In the genomic region with DNA sequence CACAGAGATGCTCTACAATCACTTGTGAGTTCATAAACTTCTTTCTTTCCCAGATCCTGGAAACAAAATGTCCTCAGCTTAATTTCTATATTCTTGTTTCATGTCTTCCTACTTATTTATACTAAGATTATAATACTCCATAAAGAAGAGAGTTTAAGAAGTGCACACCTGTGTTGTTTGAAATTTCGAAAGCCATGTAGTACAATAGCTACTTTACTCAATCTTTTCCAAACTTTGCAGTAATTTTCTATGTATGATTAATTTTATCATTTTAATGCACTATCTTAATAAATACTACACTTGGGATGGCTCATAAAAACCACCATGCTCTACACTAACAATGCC, we compare ENCODE assay signal across 8 cellular contexts. TPM values are rescaled to one million over a fixed set of nuclear protein-coding genes. Genes with fewer than 3 reads are reported as not detected.
DNase-seq lines count a peak whose midpoint lies in the region; ATAC-seq and TF ChIP-seq lines count a peak whose summit lies in the region.

No MANE protein-coding gene starts in this region.

- H3K79me1 ChIP-seq in mesenchymal stem cell (replicated peaks; ENCODE audit: low read length, poor library complexity, severe bottlenecking): peaks cover 14% of the 10 kb centered on the region

- no peak overlapping the region for H3K27ac ChIP-seq in 22Rv1
- no peak overlapping the region for H3K27ac ChIP-seq in mesenchymal stem cell (ENCODE audit: low read length, poor library complexity, severe bottlenecking)

- H2BK12ac ChIP-seq in mesenchymal stem cell (ENCODE audit: low read length in 2 of 2): no peak overlapping the region

- no peak overlapping the region for H3K4ac ChIP-seq in mesenchymal stem cell (ENCODE audit: low read depth in 1 of 2, low read length in 2 of 2)

- no peak overlapping the region for H3K4me2 ChIP-seq in mesenchymal stem cell (ENCODE audit: low read length, poor library complexity, severe bottlenecking)

- no CpG with 5 or more reads among the region's 1 CpG for WGBS in mesenchymal stem cell

- TF ChIP-seq CTCF in 22Rv1 (IDR thresholded peaks at IDR 0.05): peak; percentile 57

- no peak overlapping the region for H2BK120ac ChIP-seq in mesenchymal stem cell (ENCODE audit: low read depth, low read length)

- no peak overlapping the region for H3K18ac ChIP-seq in mesenchymal stem cell (ENCODE audit: low read depth in 1 of 2, low read length in 2 of 2)

- no peak overlapping the region for H3K14ac ChIP-seq in mesenchymal stem cell (ENCODE audit: low read length in 2 of 2)

- no peak overlapping the region for H2AK5ac ChIP-seq in mesenchymal stem cell (ENCODE audit: low read length, severe bottlenecking)

- H2AFZ ChIP-seq in mesenchymal stem cell (ENCODE audit: low read depth, low read length): no peak overlapping the region

- no peak overlapping the region for H4K8ac ChIP-seq in mesenchymal stem cell (ENCODE audit: low read length)

- POLR2A ChIA-PET in HEK293T (lab: Yijun Ruan, JAX): interaction anchor here (1.3 kb wide), 1 partner anchor 22 kb away, joined by 3 read pairs; no protein-coding TSS in a partner anchor

- CTCF ChIA-PET in HEK293T (lab: Yijun Ruan, JAX): interaction anchor here (0.6 kb wide), 1 partner anchor 163 kb away, joined by 3 read pairs; a partner anchor contains a TSS

- no peak overlapping the region for H3K23ac ChIP-seq in mesenchymal stem cell (ENCODE audit: low read length in 2 of 2)

- H3K4me3 ChIP-seq in mesenchymal stem cell (ENCODE audit: insufficient read depth in 1 of 2, low read depth in 1 of 2, low read length in 2 of 2): no peak overlapping the region

- peak overlapping the region; percentile 93 for H3K9ac ChIP-seq in mesenchymal stem cell (ENCODE audit: low read length)

- no peak overlapping the region for H2BK15ac ChIP-seq in mesenchymal stem cell (ENCODE audit: low read depth, poor library complexity, severe bottlenecking)

- no peaks in the 10 kb centered on the region for H3K4me1 ChIP-seq in mesenchymal stem cell (ENCODE audit: control insufficient read depth, insufficient read depth, low read depth, low read length)

- H3K36me3 ChIP-seq in mesenchymal stem cell (ENCODE audit: control insufficient read depth in 1 of 2, insufficient read depth in 2 of 2, low read depth in 1 of 2, low read length in 2 of 2): peaks cover 0 to 10% of the 10 kb centered on the region in 2 experiments

- H2BK5ac ChIP-seq in mesenchymal stem cell (ENCODE audit: low read depth, low read length, poor library complexity, severe bottlenecking): no peak overlapping the region

- ATAC-seq in GM21526 (IDR thresholded peaks at IDR 0.05; ENCODE audit: low FRiP score, unreplicated experiment): peak; percentile 11
- peak in 1 of 2 donors; percentile 28 for ATAC-seq in activated naive CD4-positive, alpha-beta T cell treated with anti-CD3 and anti-CD28 coated beads, Interleukin-2, amount 50 U/mL, for 72 hours
- ATAC-seq in GM21576 (IDR thresholded peaks at IDR 0.05; ENCODE audit: unreplicated experiment): no peak

- no peaks in the 10 kb centered on the region for H3K27me3 ChIP-seq in mesenchymal stem cell (ENCODE audit: control insufficient read depth in 1 of 2, insufficient read depth in 1 of 2, low read length in 2 of 2)

- H3K9me3 ChIP-seq in mesenchymal stem cell (ENCODE audit: control insufficient read depth, low read length): no peaks in the 10 kb centered on the region

- no peaks in the 10 kb centered on the region for H3K36me3 Mint-ChIP-seq in activated naive CD4-positive, alpha-beta T cell treated with anti-CD3 and anti-CD28 coated beads, Interleukin-2, amount 50 U/mL, for 72 hours

- H3K9me3 Mint-ChIP-seq in activated naive CD4-positive, alpha-beta T cell treated with anti-CD3 and anti-CD28 coated beads, Interleukin-2, amount 50 U/mL, for 72 hours: no peaks in the 10 kb centered on the region

- no peak overlapping the region for H4K91ac ChIP-seq in mesenchymal stem cell (ENCODE audit: low read length)

- DNase-seq in activated naive CD4-positive, alpha-beta T cell treated with anti-CD3 and anti-CD28 coated beads, Interleukin-2, amount 50 U/mL, for 72 hours (ENCODE audit: low spot score in 2 of 2): no peak
- DNase-seq in mesenchymal stem cell: no peak
- DNase-seq in OCI-M1 (lab: John Stamatoyannopoulos, UW): no peak
- no peak for DNase-seq in NCI-H526 treated with DMSO at 0.1 percent for 48 hours (lab: John Stamatoyannopoulos, UW)
- DNase-seq in HEK293T (ENCODE audit: extremely low spot score): no peak

- peak overlapping the region; percentile 85 to 91 for H3K27ac Mint-ChIP-seq in activated naive CD4-positive, alpha-beta T cell treated with anti-CD3 and anti-CD28 coated beads, Interleukin-2, amount 50 U/mL, for 72 hours

TF ChIP-seq in HEK293T, 16 proteins besides CTCF, POLR2A, EP300 and RAD21:
- TF ChIP-seq ZNF384 (IDR thresholded peaks at IDR 0.05): no peak
- no peak for TF ChIP-seq NFRKB (IDR thresholded peaks at IDR 0.05)
- TF ChIP-seq, protein P1, sequence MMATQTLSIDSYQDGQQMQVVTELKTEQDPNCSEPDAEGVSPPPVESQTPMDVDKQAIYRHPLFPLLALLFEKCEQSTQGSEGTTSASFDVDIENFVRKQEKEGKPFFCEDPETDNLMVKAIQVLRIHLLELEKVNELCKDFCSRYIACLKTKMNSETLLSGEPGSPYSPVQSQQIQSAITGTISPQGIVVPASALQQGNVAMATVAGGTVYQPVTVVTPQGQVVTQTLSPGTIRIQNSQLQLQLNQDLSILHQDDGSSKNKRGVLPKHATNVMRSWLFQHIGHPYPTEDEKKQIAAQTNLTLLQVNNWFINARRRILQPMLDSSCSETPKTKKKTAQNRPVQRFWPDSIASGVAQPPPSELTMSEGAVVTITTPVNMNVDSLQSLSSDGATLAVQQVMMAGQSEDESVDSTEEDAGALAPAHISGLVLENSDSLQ (IDR thresholded peaks at IDR 0.05): no peak
- no peak for TF ChIP-seq CTBP1 (IDR thresholded peaks at IDR 0.05; ENCODE audit: borderline replicate concordance)
- TF ChIP-seq FOXM1 (IDR thresholded peaks at IDR 0.05; ENCODE audit: borderline replicate concordance): no peak
- no peak for TF ChIP-seq HDGF (IDR thresholded peaks at IDR 0.05; ENCODE audit: borderline replicate concordance)
- no peak for TF ChIP-seq TARDBP (IDR thresholded peaks at IDR 0.05)
- no peak for TF ChIP-seq ELF4 (IDR thresholded peaks at IDR 0.05)
- TF ChIP-seq FOXK2 (IDR thresholded peaks at IDR 0.05): no peak
- TF ChIP-seq LEF1 (IDR thresholded peaks at IDR 0.05; ENCODE audit: borderline replicate concordance): no peak
- TF ChIP-seq FOXA1 (IDR thresholded peaks at IDR 0.05): no peak
- no peak for TF ChIP-seq L3MBTL2 (conservative IDR thresholded peaks at IDR 0.05)
- no peak for TF ChIP-seq SUZ12 (IDR thresholded peaks at IDR 0.05)
- no peak for TF ChIP-seq ARNT (IDR thresholded peaks at IDR 0.05)
- no peak for TF ChIP-seq SP1 (IDR thresholded peaks at IDR 0.05)
- no peak for TF ChIP-seq BHLHE40 (IDR thresholded peaks at IDR 0.05; ENCODE audit: borderline replicate concordance)

RNA-seq across cellular contexts. Expression of a gene that starts 0.3 kb away (rescaled TPM):
- total RNA-seq in activated naive CD4-positive, alpha-beta T cell treated with anti-CD3 and anti-CD28 coated beads, Interleukin-2, amount 50 U/mL, for 72 hours: 10 to 100 TPM in 1 of 2 donors, 1 to 10 TPM in 1; 5.7 to 21.6 TPM
- 8.6 TPM for polyA plus RNA-seq in mesenchymal stem cell (2013, experiment 1 of 2)
- 8.6 TPM for polyA plus RNA-seq in mesenchymal stem cell (2013, experiment 2 of 2)

RNA-seq across cellular contexts. Expression of a gene that starts 27.0 kb away (rescaled TPM):
- 100 to 1,000 TPM in 1 of 2 donors, 10 to 100 TPM in 1; 56.8 to 122 TPM for total RNA-seq in activated naive CD4-positive, alpha-beta T cell treated with anti-CD3 and anti-CD28 coated beads, Interleukin-2, amount 50 U/mL, for 72 hours
- polyA plus RNA-seq in mesenchymal stem cell (2013, experiment 1 of 2): 46.1 TPM
- 49.5 TPM for polyA plus RNA-seq in mesenchymal stem cell (2013, experiment 2 of 2)

RNA-seq across cellular contexts. Expression of a gene that starts 37.4 kb away (rescaled TPM):
- total RNA-seq in activated naive CD4-positive, alpha-beta T cell treated with anti-CD3 and anti-CD28 coated beads, Interleukin-2, amount 50 U/mL, for 72 hours: 100 to 1,000 TPM in 1 of 2 donors, 10 to 100 TPM in 1; 45.9 to 121 TPM
- polyA plus RNA-seq in mesenchymal stem cell (2013, experiment 1 of 2): 12.1 TPM
- 12.4 TPM for polyA plus RNA-seq in mesenchymal stem cell (2013, experiment 2 of 2)
